ENCODE assay signal across 8 cellular contexts in genomic region chr10:12195281-12195602, GRCh38. TPM values are rescaled to one million over a fixed set of nuclear protein-coding genes. Genes with fewer than 3 reads are reported as not detected.
DNase-seq lines count a peak whose midpoint lies in the region; ATAC-seq, FAIRE-seq and TF ChIP-seq lines count a peak whose summit lies in the region.

No MANE protein-coding gene starts in this region.

- H3K36me3 ChIP-seq in MG63 = peaks cover 26% of the 10 kb centered on the region
- no peaks in the 10 kb centered on the region for H3K36me3 ChIP-seq in effector memory CD4-positive, alpha-beta T cell (ENCODE audit: control insufficient read depth, insufficient read depth, low read length)
- H3K36me3 ChIP-seq in neuron (ENCODE audit: insufficient read depth, low read length) = peaks cover 14% of the 10 kb centered on the region

- H2AFZ ChIP-seq in neuron (ENCODE audit: low read depth, low read length) = peak overlapping the region; percentile 62

- DNase-seq in AG09309 (ENCODE audit: low read depth) (no peak), MG63 (no peak), NCI-H510A (lab: John Stamatoyannopoulos, UW) (no peak), dermis blood vessel endothelial cell (no peak), GM19239 (ENCODE audit: insufficient read length, low spot score) (no peak)
- DNase-seq in effector memory CD4-positive, alpha-beta T cell = no peak

- H3K4me3 ChIP-seq in AG09309 (ENCODE audit: control insufficient read depth, low read depth, low read length) (peak overlapping the region; percentile 76), MG63 (peak overlapping the region; percentile 87), neuron (ENCODE audit: low read length) (peak overlapping the region; percentile 77)
- peak overlapping the region; percentile 94 for H3K4me3 ChIP-seq in effector memory CD4-positive, alpha-beta T cell (ENCODE audit: insufficient read depth, low read depth, low read length, poor library complexity, severe bottlenecking)

- H3K9me3 ChIP-seq in MG63 (no peaks in the 10 kb centered on the region), neuron (ENCODE audit: low read length) (no peaks in the 10 kb centered on the region)
- no peaks in the 10 kb centered on the region for H3K9me3 ChIP-seq in effector memory CD4-positive, alpha-beta T cell (ENCODE audit: control insufficient read depth, low read length)

- H3K27me3 ChIP-seq in MG63 (no peaks in the 10 kb centered on the region), neuron (ENCODE audit: insufficient read depth, low read length) (no peaks in the 10 kb centered on the region)
- H3K27me3 ChIP-seq in effector memory CD4-positive, alpha-beta T cell (replicated peaks; ENCODE audit: control insufficient read depth, insufficient read depth, low read length, poor library complexity, severe bottlenecking) = no peaks in the 10 kb centered on the region

- H3K4me1 ChIP-seq in effector memory CD4-positive, alpha-beta T cell (ENCODE audit: control insufficient read depth, insufficient read depth, low read length, poor library complexity, severe bottlenecking) = peaks cover 17% of the 10 kb centered on the region
- H3K4me1 ChIP-seq in neuron (ENCODE audit: insufficient read depth, low read length) = peaks cover 8% of the 10 kb centered on the region

- no peak for TF ChIP-seq CTCF in AG09309 (IDR thresholded peaks at IDR 0.05; ENCODE audit: control insufficient read depth, insufficient read depth, low read depth, low read length, missing control alignments)

- peak overlapping the region; percentile 97 for H3K27ac ChIP-seq in effector memory CD4-positive, alpha-beta T cell (ENCODE audit: insufficient read depth, low read length, poor library complexity, severe bottlenecking)

- FAIRE-seq in GM19239 (lab: Jason Lieb, UNC) = no peak

- ATAC-seq in GM21360 (IDR thresholded peaks at IDR 0.05; ENCODE audit: unreplicated experiment) = peak; percentile 8

RNA-seq across cellular contexts. Expression of gene NUDT5, which starts 0.4 kb away (rescaled TPM):
- total RNA-seq in MG63 (2014; rRNA removed; shearing (Covaris generic); ENCODE audit: low replicate concordance) = 67.7 and 78.4 TPM in 2 replicates
- total RNA-seq in dermis blood vessel endothelial cell = 86.1 and 90.2 TPM in 2 replicates

RNA-seq across cellular contexts. Expression of gene CDC123, which starts 0.7 kb away (rescaled TPM):
- 201 and 294 TPM in 2 replicates for total RNA-seq in MG63 (2014; rRNA removed; shearing (Covaris generic); ENCODE audit: low replicate concordance)
- total RNA-seq in dermis blood vessel endothelial cell = 149 and 233 TPM in 2 replicates
